In the genomic region with DNA sequence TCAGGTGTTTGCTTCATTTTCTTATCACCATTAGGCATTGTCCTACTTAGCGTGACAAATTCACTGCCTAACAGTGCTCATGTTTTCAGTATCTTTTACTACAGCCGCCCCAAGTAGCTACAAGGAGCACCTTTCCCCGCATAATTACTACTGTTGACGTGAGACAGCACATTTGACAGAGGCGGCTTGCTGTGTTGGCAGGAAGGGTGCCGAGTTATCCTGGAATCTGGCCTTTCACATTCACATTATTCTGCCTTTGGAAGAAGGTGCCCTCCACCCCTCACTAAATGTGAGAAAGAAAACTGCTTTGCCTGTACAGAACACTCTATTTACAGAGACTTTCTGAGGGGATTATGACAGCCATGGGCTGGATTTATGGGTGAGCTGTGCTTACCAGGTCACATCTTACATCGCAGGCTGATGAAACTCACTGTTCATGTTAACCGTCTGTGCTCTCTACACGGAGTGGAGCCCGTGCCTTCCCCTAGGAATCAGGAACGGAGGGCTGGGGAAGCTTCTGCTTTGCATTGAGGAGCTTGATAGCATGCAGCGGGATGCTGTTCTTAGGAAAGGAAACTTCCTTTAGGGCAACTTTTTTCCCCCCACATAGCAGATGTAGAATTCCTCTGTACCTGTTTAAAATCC, we compare ENCODE assay signal across 1 cellular context.
TF ChIP-seq lines count a peak whose summit lies in the region.

No MANE protein-coding gene starts in this region.

TF ChIP-seq in GM23338, 12 proteins besides CTCF, POLR2A, EP300 and RAD21 (continued from another document):
- TF ChIP-seq, protein P1, sequence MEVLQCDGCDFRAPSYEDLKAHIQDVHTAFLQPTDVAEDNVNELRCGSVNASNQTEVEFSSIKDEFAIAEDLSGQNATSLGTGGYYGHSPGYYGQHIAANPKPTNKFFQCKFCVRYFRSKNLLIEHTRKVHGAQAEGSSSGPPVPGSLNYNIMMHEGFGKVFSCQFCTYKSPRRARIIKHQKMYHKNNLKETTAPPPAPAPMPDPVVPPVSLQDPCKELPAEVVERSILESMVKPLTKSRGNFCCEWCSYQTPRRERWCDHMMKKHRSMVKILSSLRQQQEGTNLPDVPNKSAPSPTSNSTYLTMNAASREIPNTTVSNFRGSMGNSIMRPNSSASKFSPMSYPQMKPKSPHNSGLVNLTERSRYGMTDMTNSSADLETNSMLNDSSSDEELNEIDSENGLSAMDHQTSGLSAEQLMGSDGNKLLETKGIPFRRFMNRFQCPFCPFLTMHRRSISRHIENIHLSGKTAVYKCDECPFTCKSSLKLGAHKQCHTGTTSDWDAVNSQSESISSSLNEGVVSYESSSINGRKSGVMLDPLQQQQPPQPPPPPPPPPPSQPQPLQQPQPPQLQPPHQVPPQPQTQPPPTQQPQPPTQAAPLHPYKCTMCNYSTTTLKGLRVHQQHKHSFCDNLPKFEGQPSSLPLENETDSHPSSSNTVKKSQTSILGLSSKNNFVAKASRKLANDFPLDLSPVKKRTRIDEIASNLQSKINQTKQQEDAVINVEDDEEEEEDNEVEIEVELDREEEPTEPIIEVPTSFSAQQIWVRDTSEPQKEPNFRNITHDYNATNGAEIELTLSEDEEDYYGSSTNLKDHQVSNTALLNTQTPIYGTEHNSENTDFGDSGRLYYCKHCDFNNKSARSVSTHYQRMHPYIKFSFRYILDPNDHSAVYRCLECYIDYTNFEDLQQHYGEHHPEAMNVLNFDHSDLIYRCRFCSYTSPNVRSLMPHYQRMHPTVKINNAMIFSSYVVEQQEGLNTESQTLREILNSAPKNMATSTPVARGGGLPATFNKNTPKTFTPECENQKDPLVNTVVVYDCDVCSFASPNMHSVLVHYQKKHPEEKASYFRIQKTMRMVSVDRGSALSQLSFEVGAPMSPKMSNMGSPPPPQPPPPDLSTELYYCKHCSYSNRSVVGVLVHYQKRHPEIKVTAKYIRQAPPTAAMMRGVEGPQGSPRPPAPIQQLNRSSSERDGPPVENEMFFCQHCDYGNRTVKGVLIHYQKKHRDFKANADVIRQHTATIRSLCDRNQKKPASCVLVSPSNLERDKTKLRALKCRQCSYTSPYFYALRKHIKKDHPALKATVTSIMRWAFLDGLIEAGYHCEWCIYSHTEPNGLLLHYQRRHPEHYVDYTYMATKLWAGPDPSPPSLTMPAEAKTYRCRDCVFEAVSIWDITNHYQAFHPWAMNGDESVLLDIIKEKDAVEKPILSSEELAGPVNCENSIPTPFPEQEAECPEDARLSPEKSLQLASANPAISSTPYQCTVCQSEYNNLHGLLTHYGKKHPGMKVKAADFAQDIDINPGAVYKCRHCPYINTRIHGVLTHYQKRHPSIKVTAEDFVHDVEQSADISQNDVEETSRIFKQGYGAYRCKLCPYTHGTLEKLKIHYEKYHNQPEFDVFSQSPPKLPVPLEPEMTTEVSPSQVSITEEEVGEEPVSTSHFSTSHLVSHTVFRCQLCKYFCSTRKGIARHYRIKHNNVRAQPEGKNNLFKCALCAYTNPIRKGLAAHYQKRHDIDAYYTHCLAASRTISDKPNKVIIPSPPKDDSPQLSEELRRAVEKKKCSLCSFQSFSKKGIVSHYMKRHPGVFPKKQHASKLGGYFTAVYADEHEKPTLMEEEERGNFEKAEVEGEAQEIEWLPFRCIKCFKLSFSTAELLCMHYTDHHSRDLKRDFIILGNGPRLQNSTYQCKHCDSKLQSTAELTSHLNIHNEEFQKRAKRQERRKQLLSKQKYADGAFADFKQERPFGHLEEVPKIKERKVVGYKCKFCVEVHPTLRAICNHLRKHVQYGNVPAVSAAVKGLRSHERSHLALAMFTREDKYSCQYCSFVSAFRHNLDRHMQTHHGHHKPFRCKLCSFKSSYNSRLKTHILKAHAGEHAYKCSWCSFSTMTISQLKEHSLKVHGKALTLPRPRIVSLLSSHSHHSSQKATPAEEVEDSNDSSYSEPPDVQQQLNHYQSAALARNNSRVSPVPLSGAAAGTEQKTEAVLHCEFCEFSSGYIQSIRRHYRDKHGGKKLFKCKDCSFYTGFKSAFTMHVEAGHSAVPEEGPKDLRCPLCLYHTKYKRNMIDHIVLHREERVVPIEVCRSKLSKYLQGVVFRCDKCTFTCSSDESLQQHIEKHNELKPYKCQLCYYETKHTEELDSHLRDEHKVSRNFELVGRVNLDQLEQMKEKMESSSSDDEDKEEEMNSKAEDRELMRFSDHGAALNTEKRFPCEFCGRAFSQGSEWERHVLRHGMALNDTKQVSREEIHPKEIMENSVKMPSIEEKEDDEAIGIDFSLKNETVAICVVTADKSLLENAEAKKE (CRISPR knock-in tag; IDR thresholded peaks at IDR 0.05): no peak
- TF ChIP-seq NANOG (IDR thresholded peaks at IDR 0.05; ENCODE audit: borderline replicate concordance) (no peak), ZNF331 (CRISPR knock-in tag; IDR thresholded peaks at IDR 0.05; ENCODE audit: low read depth) (no peak), EZH2phosphoT487 (IDR thresholded peaks at IDR 0.05; ENCODE audit: unreplicated experiment) (no peak), EZH2 (IDR thresholded peaks at IDR 0.05; ENCODE audit: low read depth, unreplicated experiment) (no peak), JUNB (IDR thresholded peaks at IDR 0.05; ENCODE audit: unreplicated experiment) (no peak), POLR2AphosphoS5 (IDR thresholded peaks at IDR 0.05; ENCODE audit: low read depth) (no peak)
- TF ChIP-seq, protein P2, sequence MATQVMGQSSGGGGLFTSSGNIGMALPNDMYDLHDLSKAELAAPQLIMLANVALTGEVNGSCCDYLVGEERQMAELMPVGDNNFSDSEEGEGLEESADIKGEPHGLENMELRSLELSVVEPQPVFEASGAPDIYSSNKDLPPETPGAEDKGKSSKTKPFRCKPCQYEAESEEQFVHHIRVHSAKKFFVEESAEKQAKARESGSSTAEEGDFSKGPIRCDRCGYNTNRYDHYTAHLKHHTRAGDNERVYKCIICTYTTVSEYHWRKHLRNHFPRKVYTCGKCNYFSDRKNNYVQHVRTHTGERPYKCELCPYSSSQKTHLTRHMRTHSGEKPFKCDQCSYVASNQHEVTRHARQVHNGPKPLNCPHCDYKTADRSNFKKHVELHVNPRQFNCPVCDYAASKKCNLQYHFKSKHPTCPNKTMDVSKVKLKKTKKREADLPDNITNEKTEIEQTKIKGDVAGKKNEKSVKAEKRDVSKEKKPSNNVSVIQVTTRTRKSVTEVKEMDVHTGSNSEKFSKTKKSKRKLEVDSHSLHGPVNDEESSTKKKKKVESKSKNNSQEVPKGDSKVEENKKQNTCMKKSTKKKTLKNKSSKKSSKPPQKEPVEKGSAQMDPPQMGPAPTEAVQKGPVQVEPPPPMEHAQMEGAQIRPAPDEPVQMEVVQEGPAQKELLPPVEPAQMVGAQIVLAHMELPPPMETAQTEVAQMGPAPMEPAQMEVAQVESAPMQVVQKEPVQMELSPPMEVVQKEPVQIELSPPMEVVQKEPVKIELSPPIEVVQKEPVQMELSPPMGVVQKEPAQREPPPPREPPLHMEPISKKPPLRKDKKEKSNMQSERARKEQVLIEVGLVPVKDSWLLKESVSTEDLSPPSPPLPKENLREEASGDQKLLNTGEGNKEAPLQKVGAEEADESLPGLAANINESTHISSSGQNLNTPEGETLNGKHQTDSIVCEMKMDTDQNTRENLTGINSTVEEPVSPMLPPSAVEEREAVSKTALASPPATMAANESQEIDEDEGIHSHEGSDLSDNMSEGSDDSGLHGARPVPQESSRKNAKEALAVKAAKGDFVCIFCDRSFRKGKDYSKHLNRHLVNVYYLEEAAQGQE (IDR thresholded peaks at IDR 0.05; ENCODE audit: unreplicated experiment): no peak
- TF ChIP-seq, protein P3, sequence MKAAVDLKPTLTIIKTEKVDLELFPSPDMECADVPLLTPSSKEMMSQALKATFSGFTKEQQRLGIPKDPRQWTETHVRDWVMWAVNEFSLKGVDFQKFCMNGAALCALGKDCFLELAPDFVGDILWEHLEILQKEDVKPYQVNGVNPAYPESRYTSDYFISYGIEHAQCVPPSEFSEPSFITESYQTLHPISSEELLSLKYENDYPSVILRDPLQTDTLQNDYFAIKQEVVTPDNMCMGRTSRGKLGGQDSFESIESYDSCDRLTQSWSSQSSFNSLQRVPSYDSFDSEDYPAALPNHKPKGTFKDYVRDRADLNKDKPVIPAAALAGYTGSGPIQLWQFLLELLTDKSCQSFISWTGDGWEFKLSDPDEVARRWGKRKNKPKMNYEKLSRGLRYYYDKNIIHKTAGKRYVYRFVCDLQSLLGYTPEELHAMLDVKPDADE (IDR thresholded peaks at IDR 0.05): no peak
